8 cellular contexts compared by ENCODE assay signal in the genomic region with DNA sequence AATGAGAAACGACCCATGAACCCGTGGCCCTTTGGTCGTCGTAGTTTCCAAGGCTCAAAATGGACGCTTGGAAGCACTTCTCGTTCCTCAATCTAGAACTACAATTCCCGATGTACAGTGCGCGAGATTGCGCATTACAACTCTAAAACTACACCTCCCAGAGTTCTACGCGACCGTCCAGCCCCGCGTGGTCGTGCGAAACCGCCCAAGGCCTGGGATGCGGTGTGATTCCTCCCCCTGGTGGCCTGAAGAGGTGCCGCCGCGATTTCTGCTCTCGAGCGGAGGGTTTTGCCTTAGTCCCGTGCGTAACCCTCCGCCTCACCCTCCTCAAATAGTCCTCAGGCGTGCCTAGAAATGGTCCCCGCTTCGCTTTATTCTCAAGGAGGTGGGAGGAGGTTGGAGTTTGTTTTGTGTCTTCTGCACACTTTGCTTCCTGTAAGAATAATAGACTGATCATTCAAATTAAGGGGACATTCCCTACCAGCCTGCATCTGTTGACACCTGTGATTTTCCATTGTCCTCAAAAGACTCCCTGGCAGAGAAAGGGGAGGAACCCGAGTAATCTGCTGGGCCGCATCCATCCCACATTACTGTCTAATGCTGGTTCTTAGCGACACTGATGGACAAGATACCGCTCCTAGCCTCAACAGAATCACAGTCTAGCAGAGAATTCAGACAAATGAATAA. TPM values are rescaled to one million over a fixed set of nuclear protein-coding genes. Genes with fewer than 3 reads are reported as not detected.
A peak's percentile ranks its signal among the peaks of the same experiment; 100 is the strongest.
DNase-seq lines count a peak whose midpoint lies in the region; ATAC-seq and TF ChIP-seq lines count a peak whose summit lies in the region.

No MANE protein-coding gene starts in this region.

- CTCF ChIA-PET in naive thymus-derived CD4-positive, alpha-beta T cell (lab: Charles Lee) = interaction anchor here (0.6 to 13.0 kb wide), 20 partner anchors 9 to 1368 kb away, joined by 3 to 361 read pairs (median 4); partner anchors contain the start of genes PAQR7 and STMN1

- H3K4me2 ChIP-seq in fibroblast of lung (ENCODE audit: extremely low read depth, insufficient read depth, low read length) = peak overlapping the region; percentile 71

- H3K27me3 ChIP-seq in Peyer's patch (no peaks in the 10 kb centered on the region), fibroblast of lung (ENCODE audit: control insufficient read depth, insufficient read depth, low read length) (no peaks in the 10 kb centered on the region)
- no peaks in the 10 kb centered on the region for H3K27me3 ChIP-seq in naive thymus-derived CD4-positive, alpha-beta T cell (ENCODE audit: control insufficient read depth in 2 of 2, insufficient read depth in 2 of 2, low read length in 2 of 2)

- H3K4me1 ChIP-seq in Peyer's patch (peaks cover 2 to 19% (median 7%) of the 10 kb centered on the region in 4 donors), fibroblast of lung (ENCODE audit: control insufficient read depth, extremely low read depth, insufficient read depth, low read length) (peaks cover 5% of the 10 kb centered on the region)
- peaks cover 7 to 17% of the 10 kb centered on the region in 2 donors for H3K4me1 ChIP-seq in naive thymus-derived CD4-positive, alpha-beta T cell (ENCODE audit: control insufficient read depth in 2 of 2, insufficient read depth in 2 of 2, low read length in 2 of 2)

- H3K9ac ChIP-seq in fibroblast of lung (ENCODE audit: insufficient read depth, low read length) = no peak overlapping the region

- ATAC-seq in GM21786 (IDR thresholded peaks at IDR 0.05; ENCODE audit: unreplicated experiment) = peak; percentile 97
- peak; percentile 98 for ATAC-seq in naive thymus-derived CD4-positive, alpha-beta T cell
- ATAC-seq in stimulated activated naive B cell treated with anti-CD40 and anti-IgM and Interleukin-4, amounts not matched to agents 10 μg/mL and 1 μg/mL and 100 μg/mL, for 72 hours (replicated peaks) = peak; percentile 96

- H2AFZ ChIP-seq in fibroblast of lung (ENCODE audit: low read length) = peak overlapping the region; percentile 74

- H3K36me3 ChIP-seq in KOPT-K1 (ENCODE audit: insufficient read depth, low read length) (no peaks in the 10 kb centered on the region), Peyer's patch (no peaks in the 10 kb centered on the region), fibroblast of lung (ENCODE audit: control insufficient read depth, insufficient read depth, low read length) (no peaks in the 10 kb centered on the region)
- no peaks in the 10 kb centered on the region for H3K36me3 ChIP-seq in naive thymus-derived CD4-positive, alpha-beta T cell (ENCODE audit: control insufficient read depth in 2 of 3, insufficient read depth in 3 of 3, low read length in 3 of 3)

- peaks cover 18% of the 10 kb centered on the region for H3K4me1 Mint-ChIP-seq in activated T-helper 1 cell treated with anti-CD3 and anti-CD28 coated beads, Interleukin-12 subunit alpha, Interleukin-12 subunit beta, Interleukin-2, Interleukin-4 antibody, amounts not matched to agents 30 ng/mL and 10 ng/mL and 1 ng/mL, durations not matched to agents 14 hours and 24 hours and 36 hours (ENCODE audit: low read depth)
- H3K4me1 Mint-ChIP-seq in naive thymus-derived CD4-positive, alpha-beta T cell = peaks cover 19 to 49% (median 39%) of the 10 kb centered on the region in 7 donors
- H3K4me1 Mint-ChIP-seq in stimulated activated naive B cell treated with anti-CD40 and anti-IgM and Interleukin-4, amounts not matched to agents 10 μg/mL and 1 μg/mL and 100 μg/mL, for 72 hours = peaks cover 9 to 25% of the 10 kb centered on the region in 2 donors

- H3K9me3 Mint-ChIP-seq in activated T-helper 1 cell treated with anti-CD3 and anti-CD28 coated beads, Interleukin-12 subunit alpha, Interleukin-12 subunit beta, Interleukin-2, Interleukin-4 antibody, amounts not matched to agents 30 ng/mL and 10 ng/mL and 1 ng/mL, durations not matched to agents 14 hours and 24 hours and 36 hours = no peaks in the 10 kb centered on the region
- peaks cover 0 to 4% (median 0%) of the 10 kb centered on the region in 11 donors for H3K9me3 Mint-ChIP-seq in naive thymus-derived CD4-positive, alpha-beta T cell
- no peaks in the 10 kb centered on the region for H3K9me3 Mint-ChIP-seq in stimulated activated naive B cell treated with anti-CD40 and anti-IgM and Interleukin-4, amounts not matched to agents 10 μg/mL and 1 μg/mL and 100 μg/mL, for 72 hours

- H3K27ac Mint-ChIP-seq in activated T-helper 1 cell treated with anti-CD3 and anti-CD28 coated beads, Interleukin-12 subunit alpha, Interleukin-12 subunit beta, Interleukin-2, Interleukin-4 antibody, amounts not matched to agents 30 ng/mL and 10 ng/mL and 1 ng/mL, durations not matched to agents 14 hours and 24 hours and 36 hours = peak overlapping the region; percentile 98
- peak overlapping the region; percentile 96 to 99 (median 99) for H3K27ac Mint-ChIP-seq in naive thymus-derived CD4-positive, alpha-beta T cell
- peak overlapping the region; percentile 99 for H3K27ac Mint-ChIP-seq in stimulated activated naive B cell treated with anti-CD40 and anti-IgM and Interleukin-4, amounts not matched to agents 10 μg/mL and 1 μg/mL and 100 μg/mL, for 72 hours

- TF ChIP-seq CTCF in Peyer's patch (IDR thresholded peaks at IDR 0.05) (peak; percentile 94 to 100 (median 100)), fibroblast of lung (conservative IDR thresholded peaks at IDR 0.05 in 1 of 2, IDR thresholded peaks at IDR 0.05 in 1 of 2; ENCODE audit: low read depth in 1 of 2, low read length in 2 of 2) (peak; percentile 89)

- H3K4me3 ChIP-seq in Peyer's patch = peak overlapping the region; percentile 60 to 81 (median 64)
- H3K4me3 ChIP-seq in fibroblast of lung (replicated peaks in 1 of 4; ENCODE audit: control extremely low read depth in 1 of 4, insufficient read depth in 1 of 4, low read depth in 3 of 4, low read length in 4 of 4) = peak overlapping the region; percentile 68 to 75 (median 70)
- peak overlapping the region; percentile 76 for H3K4me3 ChIP-seq in naive thymus-derived CD4-positive, alpha-beta T cell (ENCODE audit: low read length)

- DNase-seq in DMS79 treated with DMSO at 0.1 percent for 48 hours (lab: John Stamatoyannopoulos, UW) (peak; percentile 99), Peyer's patch (peak; percentile 96 to 98 (median 97)), fibroblast of lung (ENCODE audit: low read depth in 2 of 2) (peak; percentile 99 to 100)
- DNase-seq in activated T-helper 1 cell treated with anti-CD3 and anti-CD28 coated beads, Interleukin-12 subunit alpha, Interleukin-12 subunit beta, Interleukin-2, Interleukin-4 antibody, amounts not matched to agents 30 ng/mL and 10 ng/mL and 1 ng/mL, durations not matched to agents 14 hours and 24 hours and 36 hours (ENCODE audit: low spot score) = peak; percentile 96
- peak; percentile 83 to 99 (median 98) for DNase-seq in naive thymus-derived CD4-positive, alpha-beta T cell
- peak; percentile 96 for DNase-seq in stimulated activated naive B cell treated with anti-CD40 and anti-IgM and Interleukin-4, amounts not matched to agents 10 μg/mL and 1 μg/mL and 100 μg/mL, for 72 hours

- H3K79me2 ChIP-seq in fibroblast of lung (ENCODE audit: control insufficient read depth, insufficient read depth, low read length) = no peaks in the 10 kb centered on the region

- TF ChIP-seq POLR2A in Peyer's patch (IDR thresholded peaks at IDR 0.05) = no peak

- intact Hi-C loops in activated T-helper 1 cell treated with anti-CD3 and anti-CD28 coated beads, Interleukin-12 subunit alpha, Interleukin-12 subunit beta, Interleukin-2, Interleukin-4 antibody, amounts not matched to agents 30 ng/mL and 10 ng/mL and 1 ng/mL, durations not matched to agents 14 hours and 24 hours and 36 hours (cut with micrococcal nuclease) = loop anchor here (1.0 to 5.0 kb wide), 8 partner anchors 27 to 751 kb away; partner anchors contain the start of genes AUNIP, PDIK1L and RSRP1
- intact Hi-C loops in naive thymus-derived CD4-positive, alpha-beta T cell (cut with micrococcal nuclease) = loop anchor here (1.0 to 10.0 kb wide), 16 partner anchors 8 to 751 kb away; partner anchors contain the start of genes AUNIP (in 2 of the 2), MACO1 (in 2 of the 2), CEP85 (in 1 of the 2) and DHDDS (in 1 of the 2)

- POLR2A ChIA-PET in naive thymus-derived CD4-positive, alpha-beta T cell (lab: Charles Lee) = interaction anchor here (0.9 to 12.3 kb wide), 15 partner anchors 8 to 766 kb away, joined by 3 to 226 read pairs (median 6); partner anchors contain the start of genes AUNIP, MTFR1L, STMN1 and SYF2

- H3K27ac ChIP-seq in KOPT-K1 (ENCODE audit: low read depth, low read length, poor library complexity, severe bottlenecking) (peak overlapping the region; percentile 95), Peyer's patch (peak overlapping the region; percentile 85 to 97 (median 87)), fibroblast of lung (ENCODE audit: insufficient read depth, low read length) (peak overlapping the region; percentile 70)
- H3K27ac ChIP-seq in naive thymus-derived CD4-positive, alpha-beta T cell (ENCODE audit: low read depth, low read length) = peak overlapping the region; percentile 89

- no peaks in the 10 kb centered on the region for H4K20me1 ChIP-seq in fibroblast of lung (ENCODE audit: control insufficient read depth, extremely low read depth, insufficient read depth, low read length)

- H3K9me3 ChIP-seq in KOPT-K1 (ENCODE audit: insufficient read depth, low read length, poor library complexity, severe bottlenecking) (no peaks in the 10 kb centered on the region), Peyer's patch (no peaks in the 10 kb centered on the region), fibroblast of lung (ENCODE audit: control insufficient read depth, insufficient read depth, low read depth, low read length) (no peaks in the 10 kb centered on the region)
- no peaks in the 10 kb centered on the region for H3K9me3 ChIP-seq in naive thymus-derived CD4-positive, alpha-beta T cell (ENCODE audit: control insufficient read depth in 2 of 3, low read length in 3 of 3)

- H3K4me3 Mint-ChIP-seq in activated T-helper 1 cell treated with anti-CD3 and anti-CD28 coated beads, Interleukin-12 subunit alpha, Interleukin-12 subunit beta, Interleukin-2, Interleukin-4 antibody, amounts not matched to agents 30 ng/mL and 10 ng/mL and 1 ng/mL, durations not matched to agents 14 hours and 24 hours and 36 hours = peak overlapping the region; percentile 98
- peak overlapping the region; percentile 91 to 99 (median 96) for H3K4me3 Mint-ChIP-seq in naive thymus-derived CD4-positive, alpha-beta T cell
- peak overlapping the region; percentile 92 to 98 for H3K4me3 Mint-ChIP-seq in stimulated activated naive B cell treated with anti-CD40 and anti-IgM and Interleukin-4, amounts not matched to agents 10 μg/mL and 1 μg/mL and 100 μg/mL, for 72 hours

- peaks cover 2% of the 10 kb centered on the region for H3K36me3 Mint-ChIP-seq in activated T-helper 1 cell treated with anti-CD3 and anti-CD28 coated beads, Interleukin-12 subunit alpha, Interleukin-12 subunit beta, Interleukin-2, Interleukin-4 antibody, amounts not matched to agents 30 ng/mL and 10 ng/mL and 1 ng/mL, durations not matched to agents 14 hours and 24 hours and 36 hours (ENCODE audit: low read depth)
- peaks cover 2 to 4% (median 4%) of the 10 kb centered on the region in 5 donors for H3K36me3 Mint-ChIP-seq in naive thymus-derived CD4-positive, alpha-beta T cell
- peaks cover 8 to 14% of the 10 kb centered on the region in 2 donors for H3K36me3 Mint-ChIP-seq in stimulated activated naive B cell treated with anti-CD40 and anti-IgM and Interleukin-4, amounts not matched to agents 10 μg/mL and 1 μg/mL and 100 μg/mL, for 72 hours

- no peaks in the 10 kb centered on the region for H3K27me3 Mint-ChIP-seq in activated T-helper 1 cell treated with anti-CD3 and anti-CD28 coated beads, Interleukin-12 subunit alpha, Interleukin-12 subunit beta, Interleukin-2, Interleukin-4 antibody, amounts not matched to agents 30 ng/mL and 10 ng/mL and 1 ng/mL, durations not matched to agents 14 hours and 24 hours and 36 hours (ENCODE audit: insufficient read depth)
- H3K27me3 Mint-ChIP-seq in naive thymus-derived CD4-positive, alpha-beta T cell = no peaks in the 10 kb centered on the region
- H3K27me3 Mint-ChIP-seq in stimulated activated naive B cell treated with anti-CD40 and anti-IgM and Interleukin-4, amounts not matched to agents 10 μg/mL and 1 μg/mL and 100 μg/mL, for 72 hours = no peaks in the 10 kb centered on the region

RNA-seq across cellular contexts. Expression of gene PAFAH2, which starts 0.4 kb away (rescaled TPM):
- total RNA-seq in Peyer's patch (10 to 100 TPM; 15.7 to 57.8 (median 48.4) TPM), fibroblast of lung (8.2 and 11.7 TPM in 2 replicates)
- total RNA-seq in activated T-helper 1 cell treated with anti-CD3 and anti-CD28 coated beads, Interleukin-12 subunit alpha, Interleukin-12 subunit beta, Interleukin-2, Interleukin-4 antibody, amounts not matched to agents 30 ng/mL and 10 ng/mL and 1 ng/mL, durations not matched to agents 14 hours and 24 hours and 36 hours = 8.0 and 9.0 TPM in 2 replicates
- polyA plus RNA-seq in fibroblast of lung = 8.3 and 11.3 TPM in 2 replicates
- polyA plus RNA-seq in fibroblast of lung (2012) = 5.4 and 6.7 TPM in 2 replicates
- polyA minus RNA-seq in fibroblast of lung (ENCODE audit: low replicate concordance) = 1.7 and 21.5 TPM in 2 replicates
- total RNA-seq in naive thymus-derived CD4-positive, alpha-beta T cell = 10 to 100 TPM; 11.4 to 36.0 (median 12.7) TPM
- polyA plus RNA-seq in naive thymus-derived CD4-positive, alpha-beta T cell = 10 to 100 TPM; 19.5 to 23.7 TPM

RNA-seq across cellular contexts. Expression of gene EXTL1, which starts 23.4 kb away (rescaled TPM):
- total RNA-seq in Peyer's patch = not detected
- 0.05 TPM in 1 of 2 replicates, not detected in the other for total RNA-seq in activated T-helper 1 cell treated with anti-CD3 and anti-CD28 coated beads, Interleukin-12 subunit alpha, Interleukin-12 subunit beta, Interleukin-2, Interleukin-4 antibody, amounts not matched to agents 30 ng/mL and 10 ng/mL and 1 ng/mL, durations not matched to agents 14 hours and 24 hours and 36 hours
- 0.26 and 0.33 TPM in 2 replicates for total RNA-seq in fibroblast of lung
- polyA plus RNA-seq in fibroblast of lung = 0.14 and 0.39 TPM in 2 replicates
- polyA plus RNA-seq in fibroblast of lung (2012) = 0.22 and 0.71 TPM in 2 replicates
- polyA minus RNA-seq in fibroblast of lung (ENCODE audit: low replicate concordance) = not detected in 2 replicates
- total RNA-seq in naive thymus-derived CD4-positive, alpha-beta T cell = under 1 TPM in 2 of 5 experiments, not detected in 3; 0.14 to 0.32 TPM
- polyA plus RNA-seq in naive thymus-derived CD4-positive, alpha-beta T cell = not detected

RNA-seq across cellular contexts. Expression of gene SLC30A2, which starts 47.7 kb away (rescaled TPM):
- total RNA-seq in Peyer's patch (10 to 100 TPM in 1 of 4 donors, 1 to 10 TPM in 1, under 1 TPM in 1, not detected in 1; 0.18 to 13.2 (median 1.7) TPM), fibroblast of lung (not detected in 2 replicates)
- not detected in 2 replicates for total RNA-seq in activated T-helper 1 cell treated with anti-CD3 and anti-CD28 coated beads, Interleukin-12 subunit alpha, Interleukin-12 subunit beta, Interleukin-2, Interleukin-4 antibody, amounts not matched to agents 30 ng/mL and 10 ng/mL and 1 ng/mL, durations not matched to agents 14 hours and 24 hours and 36 hours
- not detected in 2 replicates for polyA plus RNA-seq in fibroblast of lung
- not detected in 2 replicates for polyA plus RNA-seq in fibroblast of lung (2012)
- polyA minus RNA-seq in fibroblast of lung (ENCODE audit: low replicate concordance) = not detected in 2 replicates
- total RNA-seq in naive thymus-derived CD4-positive, alpha-beta T cell = not detected
- not detected for polyA plus RNA-seq in naive thymus-derived CD4-positive, alpha-beta T cell

Comparison
In these comparisons a context has a peak if more than half of its experiments do, and no peak if none do; other contexts are left out.
1. Peak in every context shown above with its lines: DNase-seq, ATAC-seq, H3K4me3 ChIP-seq and H3K27ac ChIP-seq.